Comparison of ENCODE assay signal across 1 cellular context in genomic region chr7:70134029-70134445, GRCh38.
TF ChIP-seq lines count a peak whose summit lies in the region.

No MANE protein-coding gene starts in this region.

TF ChIP-seq in GM23338, 12 proteins besides CTCF, POLR2A, EP300 and RAD21 (continued from another document):
- no peak for TF ChIP-seq ZNF462 (CRISPR knock-in tag; IDR thresholded peaks at IDR 0.05)
- no peak for TF ChIP-seq CREB1 (CRISPR knock-in tag; IDR thresholded peaks at IDR 0.05; ENCODE audit: low read depth)
- no peak for TF ChIP-seq EZH2phosphoT487 (IDR thresholded peaks at IDR 0.05; ENCODE audit: unreplicated experiment)
- TF ChIP-seq REST (IDR thresholded peaks at IDR 0.05; ENCODE audit: unreplicated experiment) = no peak
- TF ChIP-seq EZH2 (IDR thresholded peaks at IDR 0.05; ENCODE audit: low read depth, unreplicated experiment) = no peak
- no peak for TF ChIP-seq JUNB (IDR thresholded peaks at IDR 0.05; ENCODE audit: unreplicated experiment)
- no peak for TF ChIP-seq ZNF114 (CRISPR knock-in tag; IDR thresholded peaks at IDR 0.05)
- TF ChIP-seq STAT1 (IDR thresholded peaks at IDR 0.05; ENCODE audit: unreplicated experiment) = no peak
- TF ChIP-seq NANOG (IDR thresholded peaks at IDR 0.05; ENCODE audit: borderline replicate concordance) = no peak
- no peak for TF ChIP-seq ETS1 (IDR thresholded peaks at IDR 0.05)
- TF ChIP-seq POLR2AphosphoS5 (IDR thresholded peaks at IDR 0.05; ENCODE audit: low read depth) = no peak
